8 cellular contexts compared by ENCODE assay signal in the genomic region with DNA sequence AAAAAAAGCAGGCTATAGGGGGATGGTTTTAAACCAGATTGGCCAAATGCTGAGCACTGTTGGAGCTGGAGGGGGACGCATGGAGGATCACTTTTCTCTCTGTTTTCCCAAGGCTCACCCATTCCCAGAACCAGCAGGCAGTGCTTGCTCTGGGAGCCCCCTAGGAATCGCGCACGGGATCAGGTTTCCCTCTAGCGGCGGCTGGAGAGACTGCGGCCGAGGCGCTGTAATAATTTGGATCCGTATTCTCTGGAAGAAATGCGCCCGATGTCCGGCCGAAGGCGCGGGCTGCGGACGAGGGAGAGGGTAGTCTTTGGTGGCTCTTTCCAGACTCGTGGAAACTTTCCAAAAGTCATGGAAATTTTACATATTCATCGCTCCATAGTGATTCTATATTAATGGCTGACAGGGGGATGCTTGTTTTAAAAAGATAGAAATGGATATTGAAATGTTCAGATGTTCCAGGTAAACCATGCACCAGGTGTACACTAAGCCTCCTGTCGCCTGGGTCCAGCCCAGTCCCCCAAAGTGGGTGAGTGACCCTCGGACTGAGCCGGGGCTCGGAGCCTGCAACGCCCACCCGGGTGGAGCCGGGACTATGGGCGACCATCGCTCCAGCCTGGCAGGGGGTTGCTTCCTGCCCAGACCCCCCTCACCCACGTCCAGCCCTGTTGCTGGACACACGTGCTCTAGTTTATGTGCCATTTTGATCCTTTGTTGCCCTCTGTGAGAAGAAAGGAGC.
DNase-seq lines count a peak whose midpoint lies in the region; ATAC-seq and TF ChIP-seq lines count a peak whose summit lies in the region.

No MANE protein-coding gene starts in this region.

- H3K27ac ChIP-seq in WERI-Rb-1, result no peak overlapping the region

- no peaks in the 10 kb centered on the region for H3K36me3 ChIP-seq in WERI-Rb-1

- peak; percentile 74 for TF ChIP-seq CTCF in GM12865 (IDR thresholded peaks at IDR 0.05; ENCODE audit: insufficient read depth, low read depth, low read length, missing control alignments)
- TF ChIP-seq CTCF in WERI-Rb-1 (IDR thresholded peaks at IDR 0.05; ENCODE audit: low read depth, low read length), result peak; percentile 78
- peak; percentile 81 for TF ChIP-seq CTCF in fibroblast of pulmonary artery (IDR thresholded peaks at IDR 0.05; ENCODE audit: low read length, missing control alignments)

- H3K9me3 ChIP-seq in WERI-Rb-1 (ENCODE audit: severe bottlenecking), result no peaks in the 10 kb centered on the region

- H3K4me3 ChIP-seq in GM12865 (ENCODE audit: low read depth, low read length) (no peak overlapping the region), WERI-Rb-1 (ENCODE audit: low read depth, low read length) (no peak overlapping the region), fibroblast of pulmonary artery (replicated peaks; ENCODE audit: low read depth, low read length) (no peak overlapping the region)

- ATAC-seq in HG02610 (IDR thresholded peaks at IDR 0.05; ENCODE audit: unreplicated experiment) (no peak), GM21737 (IDR thresholded peaks at IDR 0.05; ENCODE audit: unreplicated experiment) (no peak)

- DNase-seq in AG08395 (ENCODE audit: low spot score) (peak; percentile 69), GM12865 (ENCODE audit: low read depth) (peak; percentile 34), NCI-H146 treated with DMSO at 0.1 percent for 48 hours (lab: John Stamatoyannopoulos, UW; ENCODE audit: unreplicated experiment) (peak; percentile 8), WERI-Rb-1 (peak; percentile 71), fibroblast of pulmonary artery (ENCODE audit: low read depth) (peak; percentile 46), non-pigmented ciliary epithelial cell (ENCODE audit: low read depth) (peak; percentile 1)

- H3K27me3 ChIP-seq in WERI-Rb-1 (ENCODE audit: insufficient read depth, low read depth, severe bottlenecking), result peaks cover 94% of the 10 kb centered on the region

Comparison
In these comparisons a context has a peak if more than half of its experiments do, and no peak if none do; other contexts are left out.
1. DNase-seq: peak in every context shown above with its lines; median percentile 71 in WERI-Rb-1; 69 in AG08395; 46 in fibroblast of pulmonary artery; 34 in GM12865; 8 in NCI-H146 treated with DMSO at 0.1 percent for 48 hours; 1 in non-pigmented ciliary epithelial cell.